ENCODE assay signal across 23 cellular contexts in genomic region chr3:31016196-31016595, GRCh38.
DNase-seq lines count a peak whose midpoint lies in the region; ATAC-seq and TF ChIP-seq lines count a peak whose summit lies in the region.
"Had no signal": no experiment of that assay in that cellular context is flagged by ENCODE, and none has a peak within 500 bp of the region (broad histone marks: within the 10 kb centered on the region; RNA-seq: fewer than 3 reads in every experiment).

No MANE protein-coding gene starts in this region.

- no peak overlapping the region for H2BK120ac ChIP-seq in mesendoderm (ENCODE audit: low read depth, low read length)

- no peaks in the 10 kb centered on the region for H3K79me2 ChIP-seq in mesendoderm (ENCODE audit: control insufficient read depth, insufficient read depth, low read length)

- H3K4me3 ChIP-seq in endodermal cell (ENCODE audit: low read length) (no peak overlapping the region), fibroblast of pulmonary artery (replicated peaks; ENCODE audit: low read depth, low read length) (no peak overlapping the region), esophagus squamous epithelium (no peak overlapping the region), mesendoderm (ENCODE audit: low read length) (no peak overlapping the region)
- H3K4me3 ChIP-seq: A549; BLaER1 treated with 17β-estradiol and CSF1 and Interleukin-3, amounts not matched to agents 10 nM and 100 nM; HAP-1 had no signal

- intact Hi-C loops in esophagus squamous epithelium (cut with DNase I), result no loop called here

- no peak overlapping the region for H3K4ac ChIP-seq in mesendoderm (ENCODE audit: low read depth, low read length)

- no peaks in the 10 kb centered on the region for H3K36me3 ChIP-seq in endodermal cell (ENCODE audit: control insufficient read depth, insufficient read depth, low read length)
- H3K36me3 ChIP-seq in esophagus squamous epithelium, result no peaks in the 10 kb centered on the region
- H3K36me3 ChIP-seq in mesendoderm (ENCODE audit: control insufficient read depth, insufficient read depth, low read length), result no peaks in the 10 kb centered on the region
- H3K36me3 ChIP-seq: BE2C; BLaER1 treated with 17β-estradiol and CSF1 and Interleukin-3, amounts not matched to agents 10 nM and 100 nM; HAP-1 had no signal

- H3K4me1 ChIP-seq in endodermal cell (ENCODE audit: control insufficient read depth, insufficient read depth, low read length) (peaks cover 15% of the 10 kb centered on the region), esophagus squamous epithelium (no peaks in the 10 kb centered on the region), mesendoderm (ENCODE audit: control insufficient read depth, low read depth, low read length) (no peaks in the 10 kb centered on the region)
- H3K4me1 ChIP-seq: A549, BE2C had no signal

- H3K27me3 ChIP-seq in endodermal cell (ENCODE audit: control insufficient read depth, insufficient read depth, low read length, poor library complexity, severe bottlenecking), result no peaks in the 10 kb centered on the region
- no peaks in the 10 kb centered on the region for H3K27me3 ChIP-seq in esophagus squamous epithelium
- H3K27me3 ChIP-seq in mesendoderm (ENCODE audit: insufficient read depth, low read length, poor library complexity), result no peaks in the 10 kb centered on the region
- H3K27me3 ChIP-seq: BE2C; BLaER1 treated with 17β-estradiol and CSF1 and Interleukin-3, amounts not matched to agents 10 nM and 100 nM had no signal

- H3K23ac ChIP-seq in mesendoderm (ENCODE audit: low read length), result no peak overlapping the region

- peaks cover 3% of the 10 kb centered on the region for H3K27me3 Mint-ChIP-seq in activated T-cell treated with anti-CD3 and anti-CD28 coated beads, Interleukin-2, amount 50 U/mL, for 72 hours (ENCODE audit: low read depth)
- no peaks in the 10 kb centered on the region for H3K27me3 Mint-ChIP-seq in activated T-cell treated with anti-CD3 and anti-CD28 coated beads, Interleukin-2, amount 50 U/mL, for 4 hours (ENCODE audit: low read depth)
- peaks cover 4% of the 10 kb centered on the region for H3K27me3 Mint-ChIP-seq in endodermal cell (ENCODE audit: insufficient read depth)
- no peaks in the 10 kb centered on the region for H3K27me3 Mint-ChIP-seq in activated CD4-positive, alpha-beta memory T cell treated with anti-CD3 and anti-CD28 coated beads, Interleukin-2, amount 10 ng/mL, durations not matched to agents 7 days and 5 days
- H3K27me3 Mint-ChIP-seq: CD4-positive, alpha-beta T cell; CD8-positive, alpha-beta memory T cell had no signal

- no peak for DNase-seq in activated T-cell treated with anti-CD3 and anti-CD28 coated beads, Interleukin-2, amount 50 U/mL, for 72 hours
- no peak for DNase-seq in activated T-cell treated with anti-CD3 and anti-CD28 coated beads, Interleukin-2, amount 50 U/mL, for 4 hours
- no peak for DNase-seq in endodermal cell
- DNase-seq in fibroblast of pulmonary artery (ENCODE audit: low read depth), result peak; percentile 77
- DNase-seq in activated CD4-positive, alpha-beta memory T cell treated with anti-CD3 and anti-CD28 coated beads, Interleukin-2, amount 10 ng/mL, durations not matched to agents 7 days and 5 days, result no peak
- no peak for DNase-seq in esophagus squamous epithelium (lab: John Stamatoyannopoulos, UW)
- DNase-seq in mesendoderm, result no peak
- DNase-seq: 8988T; ACHN; AML-193; BE2C; Calu3; CD4-positive, alpha-beta T cell; CD8-positive, alpha-beta memory T cell; COR-L47; DMS153; DND-41; GOT3; HFFc6 had no signal

- peaks cover 0 to 1% of the 10 kb centered on the region in 2 donors for H3K9me3 Mint-ChIP-seq in activated T-cell treated with anti-CD3 and anti-CD28 coated beads, Interleukin-2, amount 50 U/mL, for 72 hours
- H3K9me3 Mint-ChIP-seq in activated T-cell treated with anti-CD3 and anti-CD28 coated beads, Interleukin-2, amount 50 U/mL, for 4 hours, result no peaks in the 10 kb centered on the region
- peaks cover 1% of the 10 kb centered on the region for H3K9me3 Mint-ChIP-seq in endodermal cell
- H3K9me3 Mint-ChIP-seq in activated CD4-positive, alpha-beta memory T cell treated with anti-CD3 and anti-CD28 coated beads, Interleukin-2, amount 10 ng/mL, durations not matched to agents 7 days and 5 days, result no peaks in the 10 kb centered on the region
- H3K9me3 Mint-ChIP-seq: CD4-positive, alpha-beta T cell; CD8-positive, alpha-beta memory T cell had no signal

- no peak overlapping the region for H2AK5ac ChIP-seq in mesendoderm (ENCODE audit: low read length)

- no peak overlapping the region for H2BK15ac ChIP-seq in mesendoderm (replicated peaks; ENCODE audit: low read depth)

- 52% methylated on average over 2 of the region's 2 CpGs; no CpG with 5 or more reads in 1 of the 2 experiments for WGBS in endodermal cell (ENCODE audit: insufficient coverage in 1 of 2, insufficient read length in 1 of 2), 2 experiments
- 83 to 88% methylated on average over 2 of the region's 2 CpGs for whole genome bisulfite sequencing in esophagus squamous epithelium, 2 donors
- WGBS in mesendoderm (ENCODE audit: extremely low coverage, insufficient coverage, low lambda C conversion rate), result no CpG with 5 or more reads among the region's 2 CpGs

- no peak overlapping the region for H3K18ac ChIP-seq in mesendoderm (ENCODE audit: low read length)

- no peak for TF ChIP-seq CTCF in endodermal cell (conservative IDR thresholded peaks at IDR 0.05)
- TF ChIP-seq CTCF in fibroblast of pulmonary artery (IDR thresholded peaks at IDR 0.05; ENCODE audit: low read length, missing control alignments), result no peak
- TF ChIP-seq CTCF in esophagus squamous epithelium (IDR thresholded peaks at IDR 0.05), result no peak

- H3K4me2 ChIP-seq in mesendoderm (ENCODE audit: low read length), result no peak overlapping the region
- H3K4me2 ChIP-seq: A549; BLaER1 treated with 17β-estradiol and CSF1 and Interleukin-3, amounts not matched to agents 10 nM and 100 nM had no signal

- peak overlapping the region; percentile 56 for H3K27ac Mint-ChIP-seq in activated T-cell treated with anti-CD3 and anti-CD28 coated beads, Interleukin-2, amount 50 U/mL, for 72 hours
- peak overlapping the region; percentile 20 for H3K27ac Mint-ChIP-seq in endodermal cell
- no peak overlapping the region for H3K27ac Mint-ChIP-seq in activated CD4-positive, alpha-beta memory T cell treated with anti-CD3 and anti-CD28 coated beads, Interleukin-2, amount 10 ng/mL, durations not matched to agents 7 days and 5 days
- H3K27ac Mint-ChIP-seq: CD14-positive monocyte; CD4-positive, alpha-beta T cell; CD8-positive, alpha-beta memory T cell; HFFc6 had no signal

- no peak overlapping the region for H3K56ac ChIP-seq in mesendoderm (ENCODE audit: low read length)

- H3K4me3 Mint-ChIP-seq in activated T-cell treated with anti-CD3 and anti-CD28 coated beads, Interleukin-2, amount 50 U/mL, for 72 hours, result no peak overlapping the region
- H3K4me3 Mint-ChIP-seq in activated T-cell treated with anti-CD3 and anti-CD28 coated beads, Interleukin-2, amount 50 U/mL, for 4 hours, result no peak overlapping the region
- H3K4me3 Mint-ChIP-seq in endodermal cell, result no peak overlapping the region
- H3K4me3 Mint-ChIP-seq in activated CD4-positive, alpha-beta memory T cell treated with anti-CD3 and anti-CD28 coated beads, Interleukin-2, amount 10 ng/mL, durations not matched to agents 7 days and 5 days, result no peak overlapping the region
- H3K4me3 Mint-ChIP-seq: CD14-positive monocyte; CD4-positive, alpha-beta T cell; CD8-positive, alpha-beta memory T cell; HFFc6 had no signal

- peaks cover 0 to under 1% of the 10 kb centered on the region in 2 donors for H3K36me3 Mint-ChIP-seq in activated T-cell treated with anti-CD3 and anti-CD28 coated beads, Interleukin-2, amount 50 U/mL, for 72 hours (ENCODE audit: insufficient read depth in 2 of 2)
- H3K36me3 Mint-ChIP-seq in activated T-cell treated with anti-CD3 and anti-CD28 coated beads, Interleukin-2, amount 50 U/mL, for 4 hours (ENCODE audit: insufficient read depth), result no peaks in the 10 kb centered on the region
- peaks cover 1% of the 10 kb centered on the region for H3K36me3 Mint-ChIP-seq in endodermal cell (ENCODE audit: low read depth)
- no peaks in the 10 kb centered on the region for H3K36me3 Mint-ChIP-seq in activated CD4-positive, alpha-beta memory T cell treated with anti-CD3 and anti-CD28 coated beads, Interleukin-2, amount 10 ng/mL, durations not matched to agents 7 days and 5 days (ENCODE audit: low read depth)
- H3K36me3 Mint-ChIP-seq: CD14-positive monocyte had no signal

- POLR2A ChIA-PET in activated CD4-positive, alpha-beta memory T cell treated with anti-CD3 and anti-CD28 coated beads, Interleukin-2, amount 10 ng/mL, durations not matched to agents 7 days and 5 days (lab: Charles Lee), result no interaction called here

- H4K8ac ChIP-seq in mesendoderm (ENCODE audit: low read depth, low read length), result no peak overlapping the region

- no peak for TF ChIP-seq POLR2A in esophagus squamous epithelium (IDR thresholded peaks at IDR 0.05)

- CTCF ChIA-PET in activated CD4-positive, alpha-beta memory T cell treated with anti-CD3 and anti-CD28 coated beads, Interleukin-2, amount 10 ng/mL, durations not matched to agents 7 days and 5 days (lab: Charles Lee), result no interaction called here

- H3K79me1 ChIP-seq in mesendoderm (ENCODE audit: low read length), result no peaks in the 10 kb centered on the region

- H3K9ac ChIP-seq in endodermal cell (ENCODE audit: extremely low read depth, low read length, poor library complexity, severe bottlenecking) (no peak overlapping the region), mesendoderm (ENCODE audit: low read length) (no peak overlapping the region)
- H3K9ac ChIP-seq: BLaER1 treated with 17β-estradiol and CSF1 and Interleukin-3, amounts not matched to agents 10 nM and 100 nM had no signal

- no peak overlapping the region for H4K5ac ChIP-seq in mesendoderm (ENCODE audit: low read length)

- H3K27ac ChIP-seq in endodermal cell (ENCODE audit: low read depth, low read length) (no peak overlapping the region), esophagus squamous epithelium (no peak overlapping the region), mesendoderm (ENCODE audit: low read depth, low read length) (no peak overlapping the region)
- H3K27ac ChIP-seq: A549; BLaER1 treated with 17β-estradiol and CSF1 and Interleukin-3, amounts not matched to agents 10 nM and 100 nM had no signal

- H3K9me3 ChIP-seq in endodermal cell (ENCODE audit: control insufficient read depth, low read length) (peaks cover 10% of the 10 kb centered on the region), esophagus squamous epithelium (no peaks in the 10 kb centered on the region)
- H3K9me3 ChIP-seq: A549, BE2C, HAP-1 had no signal

- peaks cover 18% of the 10 kb centered on the region for H3K4me1 Mint-ChIP-seq in activated T-cell treated with anti-CD3 and anti-CD28 coated beads, Interleukin-2, amount 50 U/mL, for 72 hours (ENCODE audit: low read depth)
- H3K4me1 Mint-ChIP-seq in activated T-cell treated with anti-CD3 and anti-CD28 coated beads, Interleukin-2, amount 50 U/mL, for 4 hours (ENCODE audit: low read depth), result no peaks in the 10 kb centered on the region
- H3K4me1 Mint-ChIP-seq in endodermal cell, result peaks cover 30% of the 10 kb centered on the region
- H3K4me1 Mint-ChIP-seq in activated CD4-positive, alpha-beta memory T cell treated with anti-CD3 and anti-CD28 coated beads, Interleukin-2, amount 10 ng/mL, durations not matched to agents 7 days and 5 days, result peaks cover 6% of the 10 kb centered on the region

- ATAC-seq in activated T-cell treated with anti-CD3 and anti-CD28 coated beads, Interleukin-2, amount 50 U/mL, for 72 hours (replicated peaks in 1 of 2), result no peak
- ATAC-seq in activated T-cell treated with anti-CD3 and anti-CD28 coated beads, Interleukin-2, amount 50 U/mL, for 4 hours, result no peak
- ATAC-seq: A549 had no signal

- no peak overlapping the region for H2BK5ac ChIP-seq in mesendoderm (ENCODE audit: low read length)
